ENCODE assay signal across 12 cellular contexts in the genomic region with DNA sequence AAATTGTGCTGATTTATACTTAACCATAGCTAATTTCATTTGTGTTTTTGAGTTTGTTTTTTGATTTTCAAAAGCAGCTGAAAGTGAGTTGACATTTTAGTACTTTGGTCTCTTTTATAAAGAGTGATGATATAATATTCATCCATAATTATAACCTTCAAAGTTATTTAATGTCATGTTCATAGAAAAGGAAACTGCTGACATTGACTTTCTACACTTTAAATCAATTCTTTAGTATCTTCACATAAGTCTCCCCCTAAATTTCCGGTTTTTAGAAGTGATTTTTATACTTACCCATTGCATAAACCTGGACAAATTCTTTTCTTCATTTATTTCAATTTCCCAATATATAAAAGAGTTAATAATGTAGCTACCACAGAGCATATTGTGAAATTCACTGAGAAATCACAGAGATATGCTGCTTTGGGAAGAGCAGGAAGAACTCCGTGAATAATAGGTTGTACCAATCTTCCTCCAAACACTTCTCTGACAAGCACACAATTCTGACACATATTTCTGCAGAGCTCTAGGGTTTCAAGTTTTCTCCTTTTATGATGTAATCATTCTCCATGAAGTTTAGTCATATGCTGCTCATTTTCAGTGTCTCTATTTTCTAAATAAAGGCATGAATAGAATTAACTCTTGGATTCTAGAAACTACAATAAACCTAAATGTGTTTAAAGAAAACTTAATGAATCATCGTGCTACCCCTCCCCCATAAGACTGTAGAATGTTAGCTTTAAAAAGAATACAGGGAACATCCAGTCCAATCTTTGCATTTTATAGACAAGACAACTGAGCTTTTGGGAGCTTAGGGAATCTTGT. TPM values are rescaled to one million over a fixed set of nuclear protein-coding genes. Genes with fewer than 3 reads are reported as not detected.
A peak's percentile ranks its signal among the peaks of the same experiment; 100 is the strongest.
DNase-seq lines count a peak whose midpoint lies in the region; ATAC-seq and TF ChIP-seq lines count a peak whose summit lies in the region.
"Had no signal": no experiment of that assay in that cellular context is flagged by ENCODE, and none has a peak within 500 bp of the region (broad histone marks: within the 10 kb centered on the region; RNA-seq: fewer than 3 reads in every experiment).

No MANE protein-coding gene starts in this region.

- no peak overlapping the region for H2AFZ ChIP-seq in smooth muscle cell (ENCODE audit: low read depth)

- H3K27ac ChIP-seq in HEK293 (ENCODE audit: extremely low read depth, low read depth, low read length) (no peak overlapping the region), smooth muscle cell (ENCODE audit: low read depth) (peak overlapping the region; percentile 63)
- no peak overlapping the region for H3K27ac ChIP-seq in effector memory CD4-positive, alpha-beta T cell (ENCODE audit: insufficient read depth, low read length, poor library complexity, severe bottlenecking)

- POLR2A ChIA-PET in HEK293 (lab: Yijun Ruan, JAX) = interaction anchor here (0.6 to 1.6 kb wide), 4 partner anchors 11 to 468 kb away, joined by 3 to 8 read pairs (median 4); no protein-coding TSS in a partner anchor

- no peak for ATAC-seq in HG03175 (IDR thresholded peaks at IDR 0.05; ENCODE audit: unreplicated experiment)
- ATAC-seq: left colon had no signal

- no peaks in the 10 kb centered on the region for H4K20me1 ChIP-seq in smooth muscle cell (ENCODE audit: low read depth)

- TF ChIP-seq CTCF in HEK293 (tag by site-specific recombination; IDR thresholded peaks at IDR 0.05) (no peak), WI38 (IDR thresholded peaks at IDR 0.05; ENCODE audit: low read depth, low read length) (no peak), smooth muscle cell (IDR thresholded peaks at IDR 0.05; ENCODE audit: borderline replicate concordance, insufficient read depth, poor library complexity, severe bottlenecking) (no peak)

- no peaks in the 10 kb centered on the region for H3K27me3 ChIP-seq in smooth muscle cell (ENCODE audit: low read depth)
- H3K27me3 ChIP-seq in effector memory CD4-positive, alpha-beta T cell (replicated peaks; ENCODE audit: control insufficient read depth, insufficient read depth, low read length, poor library complexity, severe bottlenecking) = no peaks in the 10 kb centered on the region

- peak overlapping the region; percentile 71 for H3K4me2 ChIP-seq in smooth muscle cell

- H3K4me3 ChIP-seq in HEK293 (ENCODE audit: low read depth, low read length) (no peak overlapping the region), WI38 (ENCODE audit: low read depth, low read length) (peak overlapping the region; percentile 11; the same call in 1 of the 2 replicates), smooth muscle cell (no peak overlapping the region)
- no peak overlapping the region for H3K4me3 ChIP-seq in effector memory CD4-positive, alpha-beta T cell (ENCODE audit: insufficient read depth, low read depth, low read length, poor library complexity, severe bottlenecking)

- WGBS in smooth muscle cell (ENCODE audit: low lambda C conversion rate) = 34% methylated on average over 3 of the region's 3 CpGs

- H3F3A ChIP-seq in smooth muscle cell (ENCODE audit: low read depth) = peaks cover 5% of the 10 kb centered on the region

- no peaks in the 10 kb centered on the region for H3K79me2 ChIP-seq in smooth muscle cell (ENCODE audit: low read depth)

- 0 out of 2 replicates have a peak, but pooled peaks cover 2% of the 10 kb centered on the region for H3K4me1 ChIP-seq in HEK293 (ENCODE audit: control insufficient read depth, insufficient read depth, low read length)
- H3K4me1 ChIP-seq in smooth muscle cell (ENCODE audit: low read depth) = peaks cover 6% of the 10 kb centered on the region
- no peaks in the 10 kb centered on the region for H3K4me1 ChIP-seq in effector memory CD4-positive, alpha-beta T cell (ENCODE audit: control insufficient read depth, insufficient read depth, low read length, poor library complexity, severe bottlenecking)

- no peaks in the 10 kb centered on the region for H3K36me3 ChIP-seq in HEK293 (ENCODE audit: control insufficient read depth in 2 of 2, insufficient read depth in 1 of 2, low read length in 2 of 2)
- no peaks in the 10 kb centered on the region for H3K36me3 ChIP-seq in smooth muscle cell (ENCODE audit: low read depth)
- no peaks in the 10 kb centered on the region for H3K36me3 ChIP-seq in effector memory CD4-positive, alpha-beta T cell (ENCODE audit: control insufficient read depth, insufficient read depth, low read length)

- no peaks in the 10 kb centered on the region for H3K9me3 ChIP-seq in HEK293 (ENCODE audit: control insufficient read depth, insufficient read depth, low read depth, low read length)
- H3K9me3 ChIP-seq in smooth muscle cell (replicated peaks; ENCODE audit: low read depth) = no peaks in the 10 kb centered on the region
- no peaks in the 10 kb centered on the region for H3K9me3 ChIP-seq in effector memory CD4-positive, alpha-beta T cell (ENCODE audit: control insufficient read depth, low read length)

- peak; percentile 84 for DNase-seq in foreskin melanocyte
- no peak for DNase-seq in smooth muscle cell (lab: John Stamatoyannopoulos, UW; ENCODE audit: unreplicated experiment)
- DNase-seq in activated naive CD4-positive, alpha-beta T cell treated with Interleukin-2 at 50 U/mL for 16 hours = no peak
- no peak for DNase-seq in effector memory CD4-positive, alpha-beta T cell
- no peak for DNase-seq in stimulated activated naive CD4-positive, alpha-beta T cell (lab: John Stamatoyannopoulos, UW)
- DNase-seq: left colon, NCI-H524, T-helper 9 cell had no signal

- CTCF ChIA-PET in HEK293 (lab: Yijun Ruan, JAX) = interaction anchor here (0.6 to 1.0 kb wide), 5 partner anchors 15 to 620 kb away, joined by 3 to 7 read pairs (median 3); no protein-coding TSS in a partner anchor

- H3K9ac ChIP-seq in smooth muscle cell (ENCODE audit: low read depth) = peak overlapping the region; percentile 0

TF ChIP-seq in HEK293, 187 proteins besides CTCF, POLR2A, EP300 and RAD21 (continues in another document):
- TF ChIP-seq ZNF623 (tag by site-specific recombination; IDR thresholded peaks at IDR 0.05) (no peak), FEZF1 (tag by site-specific recombination; IDR thresholded peaks at IDR 0.05) (peak; percentile 85), ZFP3 (tag by site-specific recombination; IDR thresholded peaks at IDR 0.05; ENCODE audit: low read depth) (no peak), ZNF791 (tag by site-specific recombination; IDR thresholded peaks at IDR 0.05) (no peak), ZNF335 (tag by site-specific recombination; conservative IDR thresholded peaks at IDR 0.05) (0 out of 2 replicates have a peak, but pooled peaks have one; percentile 30), ZNF629 (tag by site-specific recombination; IDR thresholded peaks at IDR 0.05) (peak; percentile 60), ZEB2 (tag by site-specific recombination; IDR thresholded peaks at IDR 0.05) (0 out of 2 replicates have a peak, but pooled peaks have one; percentile 21), SP7 (tag by site-specific recombination; IDR thresholded peaks at IDR 0.05) (peak; percentile 29; the same call in 1 of the 2 replicates)
- TF ChIP-seq, protein P1, sequence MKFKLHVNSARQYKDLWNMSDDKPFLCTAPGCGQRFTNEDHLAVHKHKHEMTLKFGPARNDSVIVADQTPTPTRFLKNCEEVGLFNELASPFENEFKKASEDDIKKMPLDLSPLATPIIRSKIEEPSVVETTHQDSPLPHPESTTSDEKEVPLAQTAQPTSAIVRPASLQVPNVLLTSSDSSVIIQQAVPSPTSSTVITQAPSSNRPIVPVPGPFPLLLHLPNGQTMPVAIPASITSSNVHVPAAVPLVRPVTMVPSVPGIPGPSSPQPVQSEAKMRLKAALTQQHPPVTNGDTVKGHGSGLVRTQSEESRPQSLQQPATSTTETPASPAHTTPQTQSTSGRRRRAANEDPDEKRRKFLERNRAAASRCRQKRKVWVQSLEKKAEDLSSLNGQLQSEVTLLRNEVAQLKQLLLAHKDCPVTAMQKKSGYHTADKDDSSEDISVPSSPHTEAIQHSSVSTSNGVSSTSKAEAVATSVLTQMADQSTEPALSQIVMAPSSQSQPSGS (tag by site-specific recombination; IDR thresholded peaks at IDR 0.05; ENCODE audit: low read depth) = peak; percentile 85
- TF ChIP-seq, protein P2, sequence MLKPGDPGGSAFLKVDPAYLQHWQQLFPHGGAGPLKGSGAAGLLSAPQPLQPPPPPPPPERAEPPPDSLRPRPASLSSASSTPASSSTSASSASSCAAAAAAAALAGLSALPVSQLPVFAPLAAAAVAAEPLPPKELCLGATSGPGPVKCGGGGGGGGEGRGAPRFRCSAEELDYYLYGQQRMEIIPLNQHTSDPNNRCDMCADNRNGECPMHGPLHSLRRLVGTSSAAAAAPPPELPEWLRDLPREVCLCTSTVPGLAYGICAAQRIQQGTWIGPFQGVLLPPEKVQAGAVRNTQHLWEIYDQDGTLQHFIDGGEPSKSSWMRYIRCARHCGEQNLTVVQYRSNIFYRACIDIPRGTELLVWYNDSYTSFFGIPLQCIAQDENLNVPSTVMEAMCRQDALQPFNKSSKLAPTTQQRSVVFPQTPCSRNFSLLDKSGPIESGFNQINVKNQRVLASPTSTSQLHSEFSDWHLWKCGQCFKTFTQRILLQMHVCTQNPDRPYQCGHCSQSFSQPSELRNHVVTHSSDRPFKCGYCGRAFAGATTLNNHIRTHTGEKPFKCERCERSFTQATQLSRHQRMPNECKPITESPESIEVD (tag by site-specific recombination; IDR thresholded peaks at IDR 0.05) = peak; percentile 85
- TF ChIP-seq, protein P3, sequence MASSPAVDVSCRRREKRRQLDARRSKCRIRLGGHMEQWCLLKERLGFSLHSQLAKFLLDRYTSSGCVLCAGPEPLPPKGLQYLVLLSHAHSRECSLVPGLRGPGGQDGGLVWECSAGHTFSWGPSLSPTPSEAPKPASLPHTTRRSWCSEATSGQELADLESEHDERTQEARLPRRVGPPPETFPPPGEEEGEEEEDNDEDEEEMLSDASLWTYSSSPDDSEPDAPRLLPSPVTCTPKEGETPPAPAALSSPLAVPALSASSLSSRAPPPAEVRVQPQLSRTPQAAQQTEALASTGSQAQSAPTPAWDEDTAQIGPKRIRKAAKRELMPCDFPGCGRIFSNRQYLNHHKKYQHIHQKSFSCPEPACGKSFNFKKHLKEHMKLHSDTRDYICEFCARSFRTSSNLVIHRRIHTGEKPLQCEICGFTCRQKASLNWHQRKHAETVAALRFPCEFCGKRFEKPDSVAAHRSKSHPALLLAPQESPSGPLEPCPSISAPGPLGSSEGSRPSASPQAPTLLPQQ (tag by site-specific recombination; IDR thresholded peaks at IDR 0.05) = peak; percentile 21; the same call in 1 of the 2 replicates

RNA-seq across cellular contexts. Expression of a gene that starts 25.6 kb away (rescaled TPM):
- 34.9 and 43.3 TPM in 2 replicates for total RNA-seq in smooth muscle cell
- 14.8 and 16.5 TPM in 2 replicates for polyA plus RNA-seq in smooth muscle cell
- polyA plus RNA-seq: IgD-negative memory B cell had no signal
